11 cellular contexts compared by ENCODE assay signal in the genomic region with DNA sequence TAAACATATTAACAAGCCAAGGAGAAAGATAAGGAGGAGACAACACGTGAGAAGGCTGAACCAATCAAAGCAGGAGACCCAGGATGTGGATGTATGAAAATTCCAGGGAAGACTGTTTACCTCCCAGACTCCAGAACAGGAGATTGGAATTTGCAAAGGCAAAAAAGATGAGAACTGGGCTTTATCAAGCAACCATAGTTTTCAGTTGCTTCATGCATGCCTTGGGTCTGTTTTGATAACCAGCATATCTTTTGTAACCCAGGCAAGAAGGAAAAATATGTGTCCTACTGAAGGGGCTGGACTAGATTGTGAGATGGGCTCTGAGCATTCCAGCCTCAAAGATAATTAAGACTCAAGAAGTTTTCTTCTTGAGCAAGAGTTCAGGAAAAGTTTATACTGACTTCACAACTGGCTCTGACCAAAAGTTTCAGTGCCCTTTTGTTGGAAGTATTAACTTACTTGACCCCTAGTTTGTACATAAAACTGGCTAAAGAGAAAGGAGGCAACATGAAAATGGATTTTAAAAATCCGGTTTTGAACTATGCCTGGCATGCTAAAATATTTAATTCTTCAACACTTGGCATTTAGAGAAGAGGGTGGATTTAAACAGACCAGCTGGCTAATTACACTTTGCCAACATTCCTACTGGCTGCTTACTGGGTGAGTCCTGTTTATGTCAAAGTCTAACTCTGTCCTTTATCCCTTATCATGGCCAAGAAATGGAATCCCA.
DNase-seq lines count a peak whose midpoint lies in the region; ATAC-seq and TF ChIP-seq lines count a peak whose summit lies in the region.
"Had no signal": no experiment of that assay in that cellular context is flagged by ENCODE, and none has a peak within 500 bp of the region (broad histone marks: within the 10 kb centered on the region; RNA-seq: fewer than 3 reads in every experiment).

No MANE protein-coding gene starts in this region.

- CTCF ChIA-PET in AG04449 (lab: Yijun Ruan, JAX): no interaction called here
- CTCF ChIA-PET in MCF 10A (lab: Yijun Ruan, JAX): interaction anchor here (0.6 to 0.8 kb wide), 3 partner anchors 18 to 1068 kb away, joined by 3 to 6 read pairs (median 3); no protein-coding TSS in a partner anchor

- H3K27ac Mint-ChIP-seq in nephron: peak overlapping the region; percentile 75 to 89 (median 82)
- H3K27ac Mint-ChIP-seq in MCF 10A (ENCODE audit: low read depth, unreplicated experiment): no peak overlapping the region
- H3K27ac Mint-ChIP-seq: memory B cell had no signal

- H3K4me3 ChIP-seq in AG04449 (ENCODE audit: low read depth, low read length): no peak overlapping the region
- no peak overlapping the region for H3K4me3 ChIP-seq in fibroblast of the aortic adventitia (ENCODE audit: low read depth, low read length)
- H3K4me3 ChIP-seq: HAP-1 had no signal

- H3K4me1 Mint-ChIP-seq in nephron (peaks cover 38% of the 10 kb centered on the region), MCF 10A (ENCODE audit: insufficient read depth, unreplicated experiment) (peaks cover 7% of the 10 kb centered on the region)
- H3K4me1 Mint-ChIP-seq: memory B cell had no signal

- no peaks in the 10 kb centered on the region for H3K27me3 Mint-ChIP-seq in nephron (ENCODE audit: low read depth)
- H3K27me3 Mint-ChIP-seq in MCF 10A (ENCODE audit: insufficient read depth, unreplicated experiment): no peaks in the 10 kb centered on the region

- TF ChIP-seq CTCF in AG04449 (IDR thresholded peaks at IDR 0.05; ENCODE audit: insufficient read depth, low read length, missing control alignments) (no peak), fibroblast of the aortic adventitia (IDR thresholded peaks at IDR 0.05; ENCODE audit: insufficient read depth, low read length) (no peak), nephron (IDR thresholded peaks at IDR 0.05; ENCODE audit: unreplicated experiment in 3 of 3) (no peak), MCF 10A (IDR thresholded peaks at IDR 0.05; ENCODE audit: unreplicated experiment) (no peak)

- H3K36me3 Mint-ChIP-seq in nephron (ENCODE audit: low read depth): no peaks in the 10 kb centered on the region
- H3K36me3 Mint-ChIP-seq in MCF 10A (ENCODE audit: insufficient read depth, unreplicated experiment): no peaks in the 10 kb centered on the region
- H3K36me3 Mint-ChIP-seq: memory B cell had no signal

- peak; percentile 95 for DNase-seq in AG04449 (ENCODE audit: low read depth, low spot score)
- DNase-seq in RPMI7951 (ENCODE audit: low read depth): peak; percentile 13
- DNase-seq in fibroblast of the aortic adventitia (ENCODE audit: low read depth): peak; percentile 96
- no peak for DNase-seq in glomerular visceral epithelial cell (ENCODE audit: extremely low spot score)
- no peak for DNase-seq in stimulated activated naive CD8-positive, alpha-beta T cell treated with anti-CD3 and anti-CD28 coated beads, Interleukin-15, Interleukin-2, amounts not matched to agents 100 U/mL and 50 U/mL, for 24 hours
- DNase-seq in MCF 10A (ENCODE audit: unreplicated experiment): no peak
- DNase-seq: foreskin melanocyte had no signal

- H3K9me3 Mint-ChIP-seq in nephron: no peaks in the 10 kb centered on the region
- no peaks in the 10 kb centered on the region for H3K9me3 Mint-ChIP-seq in MCF 10A (ENCODE audit: unreplicated experiment)
- H3K9me3 Mint-ChIP-seq: memory B cell had no signal

- no peak overlapping the region for H3K4me3 Mint-ChIP-seq in nephron
- H3K4me3 Mint-ChIP-seq in MCF 10A (ENCODE audit: unreplicated experiment): no peak overlapping the region
- H3K4me3 Mint-ChIP-seq: memory B cell had no signal

- BruUV-seq in MCF 10A (replicated peaks; lab: Mats Ljungman, UMichigan): no TSS peak

- intact Hi-C loops in MCF 10A (cut with micrococcal nuclease): no loop called here

- POLR2A ChIA-PET in AG04449 (lab: Yijun Ruan, JAX): interaction anchor here (1.8 kb wide), 1 partner anchor 176 kb away, joined by 4 read pairs; no protein-coding TSS in a partner anchor
- POLR2A ChIA-PET in MCF 10A (lab: Yijun Ruan, JAX): interaction anchor here (1.6 kb wide), 1 partner anchor 22 kb away, joined by 3 read pairs; no protein-coding TSS in a partner anchor

- ATAC-seq in HG03457 (IDR thresholded peaks at IDR 0.05; ENCODE audit: unreplicated experiment): no peak
- no peak for ATAC-seq in stimulated activated naive CD8-positive, alpha-beta T cell treated with anti-CD3 and anti-CD28 coated beads, Interleukin-15, Interleukin-2, amounts not matched to agents 100 U/mL and 50 U/mL, for 24 hours

Comparison
In these comparisons a context has a peak if more than half of its experiments do, and no peak if none do; other contexts are left out.
1. DNase-seq: peak in AG04449 (single experiment), RPMI7951 (single experiment) and fibroblast of the aortic adventitia (single experiment); none in glomerular visceral epithelial cell (single experiment), stimulated activated naive CD8-positive, alpha-beta T cell treated with anti-CD3 and anti-CD28 coated beads, Interleukin-15, Interleukin-2, amounts not matched to agents 100 U/mL and 50 U/mL, for 24 hours (single experiment) and MCF 10A (single experiment).